12 cellular contexts compared by ENCODE assay signal in the genomic region with DNA sequence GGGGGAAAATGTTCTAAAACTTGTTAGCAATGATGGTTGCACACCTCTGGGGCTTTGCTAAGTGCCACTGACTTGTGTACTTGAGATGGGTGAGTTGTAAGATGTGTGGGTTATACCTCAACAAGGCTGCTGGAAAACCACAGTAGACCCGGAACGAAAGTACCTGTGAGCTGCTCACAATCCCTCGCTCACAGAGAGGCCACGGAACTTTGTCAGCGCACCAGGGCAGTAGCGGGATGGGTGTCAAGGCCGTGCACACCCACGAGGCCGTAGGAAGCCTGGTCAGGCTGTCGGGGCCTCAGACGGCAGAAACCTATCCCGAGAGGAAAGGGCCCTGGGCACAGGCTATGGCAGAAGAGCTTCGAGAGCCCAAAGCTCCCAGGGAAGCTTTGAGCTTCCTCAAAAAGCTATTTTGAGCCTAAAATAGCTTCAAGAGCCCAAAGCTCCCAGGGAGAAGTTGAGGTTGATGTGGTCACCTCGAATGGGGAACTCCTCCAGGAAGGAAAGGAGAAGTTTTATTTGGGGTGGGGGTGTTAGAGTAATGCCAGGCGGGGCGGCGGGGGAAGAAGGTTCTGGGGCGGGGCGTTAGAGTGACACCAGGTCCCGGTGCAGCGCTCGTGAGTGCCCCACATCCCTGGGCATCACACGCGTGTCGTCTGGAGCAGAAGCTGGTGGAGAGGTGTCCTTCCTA. TPM values are rescaled to one million over a fixed set of nuclear protein-coding genes. Genes with fewer than 3 reads are reported as not detected.
DNase-seq lines count a peak whose midpoint lies in the region; TF ChIP-seq lines count a peak whose summit lies in the region.
"Had no signal": no experiment of that assay in that cellular context is flagged by ENCODE, and none has a peak within 500 bp of the region (broad histone marks: within the 10 kb centered on the region; RNA-seq: fewer than 3 reads in every experiment).

No MANE protein-coding gene starts in this region.

- H3K4me3 Mint-ChIP-seq in activated CD4-positive, alpha-beta T cell treated with anti-CD3 and anti-CD28 coated beads, Interleukin-2, amount 10 ng/mL, durations not matched to agents 7 days and 5 days: peak overlapping the region; percentile 23
- peak overlapping the region; percentile 8 for H3K4me3 Mint-ChIP-seq in T-helper 1 cell treated with Interleukin-12 subunit alpha and Interleukin-12 subunit beta and Interleukin-4 antibody, amounts not matched to agents 30 μg/mL and 1 μg/mL, for 36 hours

- no peak overlapping the region for H3K27ac Mint-ChIP-seq in activated CD4-positive, alpha-beta T cell treated with anti-CD3 and anti-CD28 coated beads, Interleukin-2, amount 10 ng/mL, durations not matched to agents 7 days and 5 days
- peak overlapping the region; percentile 5 for H3K27ac Mint-ChIP-seq in T-helper 1 cell treated with Interleukin-12 subunit alpha and Interleukin-12 subunit beta and Interleukin-4 antibody, amounts not matched to agents 30 μg/mL and 1 μg/mL, for 36 hours

- WGBS in spleen, 5 donors: 26 to 42% (median 26%) methylated on average over 25 of the region's 25 CpGs

- peaks cover 23 to 45% (median 37%) of the 10 kb centered on the region in 6 donors for H3K4me1 ChIP-seq in spleen
- H3K4me1 ChIP-seq in SJCRH30: no peaks in the 10 kb centered on the region
- H3K4me1 ChIP-seq: A549 had no signal

- no peaks in the 10 kb centered on the region for H3K9me3 ChIP-seq in spleen
- H3K9me3 ChIP-seq in SJCRH30 (replicated peaks): peaks cover 2% of the 10 kb centered on the region; the same call in 1 of the 2 replicates
- H3K9me3 ChIP-seq: A549 had no signal

- intact Hi-C loops in cardiac septum (cut with DNase I): no loop called here
- intact Hi-C loops in spleen (cut with DNase I; ENCODE audit: low total_unique reads): no loop called here

- peaks cover 0 to 6% (median 0%) of the 10 kb centered on the region in 7 donors for H3K27me3 ChIP-seq in spleen (replicated peaks in 1 of 7)
- H3K27me3 ChIP-seq in SJCRH30: no peaks in the 10 kb centered on the region

- H3K36me3 ChIP-seq in spleen (peaks cover 0 to 18% (median 0%) of the 10 kb centered on the region in 6 donors), SJCRH30 (peaks cover 5% of the 10 kb centered on the region; the same call in 1 of the 2 replicates)

- H3K4me1 Mint-ChIP-seq in activated CD4-positive, alpha-beta T cell treated with anti-CD3 and anti-CD28 coated beads, Interleukin-2, amount 10 ng/mL, durations not matched to agents 7 days and 5 days: peaks cover 19% of the 10 kb centered on the region
- peaks cover 11% of the 10 kb centered on the region for H3K4me1 Mint-ChIP-seq in T-helper 1 cell treated with Interleukin-12 subunit alpha and Interleukin-12 subunit beta and Interleukin-4 antibody, amounts not matched to agents 30 μg/mL and 1 μg/mL, for 36 hours (ENCODE audit: low read depth)

- DNase-seq in activated CD4-positive, alpha-beta T cell treated with anti-CD3 and anti-CD28 coated beads, Interleukin-2, amount 10 ng/mL, durations not matched to agents 7 days and 5 days: peak; percentile 50
- DNase-seq in activated CD4-positive, alpha-beta T cell treated with anti-CD3 and anti-CD28 coated beads, Interleukin-2, amount 50 U/mL, for 1 hour: no peak
- peak; percentile 87 for DNase-seq in cardiac septum (ENCODE audit: low spot score)
- DNase-seq in spleen: peak; percentile 90
- DNase-seq in occipital lobe (lab: John Stamatoyannopoulos, UW): no peak
- no peak for DNase-seq in SJCRH30
- DNase-seq in A172 (ENCODE audit: low spot score): no peak
- DNase-seq: NCI-H2171 had no signal

- H3K9me3 Mint-ChIP-seq in activated CD4-positive, alpha-beta T cell treated with anti-CD3 and anti-CD28 coated beads, Interleukin-2, amount 10 ng/mL, durations not matched to agents 7 days and 5 days: peaks cover 2% of the 10 kb centered on the region
- no peaks in the 10 kb centered on the region for H3K9me3 Mint-ChIP-seq in T-helper 1 cell treated with Interleukin-12 subunit alpha and Interleukin-12 subunit beta and Interleukin-4 antibody, amounts not matched to agents 30 μg/mL and 1 μg/mL, for 36 hours

- H3K27ac ChIP-seq in spleen (peak overlapping the region in 7 of 8 donors; percentile 43 to 80 (median 64)), SJCRH30 (no peak overlapping the region)
- H3K27ac ChIP-seq: A549 had no signal

- POLR2A ChIA-PET in activated CD4-positive, alpha-beta T cell treated with anti-CD3 and anti-CD28 coated beads, Interleukin-2, amount 10 ng/mL, durations not matched to agents 7 days and 5 days (lab: Charles Lee): interaction anchor here (0.6 kb wide), 1 partner anchor 45 kb away, joined by 3 read pairs; no protein-coding TSS in a partner anchor

- H3K27me3 Mint-ChIP-seq in activated CD4-positive, alpha-beta T cell treated with anti-CD3 and anti-CD28 coated beads, Interleukin-2, amount 10 ng/mL, durations not matched to agents 7 days and 5 days: peaks cover 8% of the 10 kb centered on the region
- H3K27me3 Mint-ChIP-seq in T-helper 1 cell treated with Interleukin-12 subunit alpha and Interleukin-12 subunit beta and Interleukin-4 antibody, amounts not matched to agents 30 μg/mL and 1 μg/mL, for 36 hours (ENCODE audit: low read depth): peaks cover 23% of the 10 kb centered on the region

- CTCF ChIA-PET in activated CD4-positive, alpha-beta T cell treated with anti-CD3 and anti-CD28 coated beads, Interleukin-2, amount 10 ng/mL, durations not matched to agents 7 days and 5 days (lab: Charles Lee): interaction anchor here (1.4 to 1.5 kb wide), 2 partner anchors 15 to 100 kb away, joined by 4 to 7 read pairs; no protein-coding TSS in a partner anchor

- no peaks in the 10 kb centered on the region for H3K36me3 Mint-ChIP-seq in activated CD4-positive, alpha-beta T cell treated with anti-CD3 and anti-CD28 coated beads, Interleukin-2, amount 10 ng/mL, durations not matched to agents 7 days and 5 days (ENCODE audit: low read depth)
- no peaks in the 10 kb centered on the region for H3K36me3 Mint-ChIP-seq in T-helper 1 cell treated with Interleukin-12 subunit alpha and Interleukin-12 subunit beta and Interleukin-4 antibody, amounts not matched to agents 30 μg/mL and 1 μg/mL, for 36 hours (ENCODE audit: low read depth)

- H3K4me3 ChIP-seq in spleen (peak overlapping the region in 5 of 8 donors; percentile 11 to 41 (median 13)), SJCRH30 (no peak overlapping the region)
- H3K4me3 ChIP-seq: A549 had no signal

- no peak for TF ChIP-seq POLR2A in spleen (IDR thresholded peaks at IDR 0.05)

- TF ChIP-seq CTCF in spleen (IDR thresholded peaks at IDR 0.05 in 8 of 11, conservative IDR thresholded peaks at IDR 0.05 in 3 of 11): no peak

RNA-seq across cellular contexts. Expression of gene CBFA2T3, which starts 19.0 kb away (rescaled TPM):
- total RNA-seq in activated CD4-positive, alpha-beta T cell treated with anti-CD3 and anti-CD28 coated beads, Interleukin-2, amount 10 ng/mL, durations not matched to agents 7 days and 5 days: not detected
- 5.9 TPM for total RNA-seq in cardiac septum
- 10 to 100 TPM; 10.5 to 59.8 (median 56.3) TPM for total RNA-seq in spleen
- polyA plus RNA-seq in spleen: 10 to 100 TPM in 2 of 3 donors, 1 to 10 TPM in 1; 8.4 to 25.1 (median 14.3) TPM
- 1.9 TPM for total RNA-seq in occipital lobe
- total RNA-seq in SJCRH30 (2014; rRNA removed; shearing (Covaris generic)): 1.8 and 3.5 TPM in 2 replicates
- 0.05 TPM in 1 of 2 replicates, not detected in the other for total RNA-seq in A172 (2014; rRNA removed; shearing (Covaris generic))
- total RNA-seq: activated CD8-positive, alpha-beta memory T cell treated with anti-CD3 and anti-CD28 coated beads for 36 hours; osteocyte had no signal

Comparison
In these comparisons a context has a peak if more than half of its experiments do, and no peak if none do; other contexts are left out.
1. DNase-seq: peak in activated CD4-positive, alpha-beta T cell treated with anti-CD3 and anti-CD28 coated beads, Interleukin-2, amount 10 ng/mL, durations not matched to agents 7 days and 5 days (single experiment), cardiac septum (single experiment) and spleen (single experiment); none in activated CD4-positive, alpha-beta T cell treated with anti-CD3 and anti-CD28 coated beads, Interleukin-2, amount 50 U/mL, for 1 hour (single experiment), occipital lobe (single experiment), SJCRH30 (0 of 2) and A172 (single experiment).